In the genomic region with DNA sequence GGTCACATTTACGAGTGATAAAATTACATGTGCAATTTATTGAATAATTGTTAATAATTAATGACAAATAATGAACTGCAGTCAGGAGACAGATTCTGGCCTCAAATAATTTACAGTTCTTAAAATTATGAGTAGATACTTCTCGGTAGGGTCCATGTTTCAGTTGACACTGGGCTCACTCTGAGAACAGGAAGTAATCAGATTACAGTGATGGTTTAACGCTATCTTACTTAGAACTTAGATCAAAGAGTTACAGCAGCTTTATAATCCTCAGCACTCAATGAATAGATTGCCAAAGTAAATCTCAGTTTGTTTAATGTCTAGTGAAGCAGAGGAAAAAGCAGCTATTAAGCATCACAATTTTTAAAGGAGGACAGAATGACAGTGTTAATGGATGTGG, we compare ENCODE assay signal across 23 cellular contexts.
"Had no signal": no experiment of that assay in that cellular context is flagged by ENCODE, and none has a peak within 500 bp of the region (broad histone marks: within the 10 kb centered on the region; RNA-seq: fewer than 3 reads in every experiment).

No MANE protein-coding gene starts in this region.

- DNase-seq: activated CD4-positive, alpha-beta T cell treated with anti-CD3 and anti-CD28 coated beads for 36 hours; activated CD4-positive, CD25-positive, alpha-beta regulatory T cell; activated CD8-positive, alpha-beta memory T cell treated with anti-CD3 and anti-CD28 coated beads, Interleukin-2, amount 10 ng/mL, durations not matched to agents 7 days and 5 days; activated CD8-positive, alpha-beta T cell treated with anti-CD3 and anti-CD28 coated beads, Interleukin-2, amount 10 ng/mL, durations not matched to agents 7 days and 5 days; activated effector memory CD4-positive, alpha-beta T cell treated with Interleukin-2 at 50 U/mL for 16 hours; activated naive CD4-positive, alpha-beta T cell treated with Interleukin-2 at 50 U/mL for 16 hours; activated T-cell treated with anti-CD3 and anti-CD28 coated beads, Interleukin-2, amount 50 U/mL, for 48 hours; aorta; brain microvascular endothelial cell; cortex of kidney; head of caudate nucleus; hippocampal formation; left lung; mesendoderm; natural killer cell; posterior cingulate gyrus; right cardiac atrium; spleen; stimulated activated naive CD4-positive, alpha-beta T cell treated with Interleukin-2 at 50 U/mL for 16 hours; T-helper 17 cell; T1000 had no signal

- H3K36me3 ChIP-seq: brain microvascular endothelial cell, left lung, spleen, tibial nerve had no signal

- H3K4me3 ChIP-seq: left lung, lung, spleen, tibial nerve had no signal

- H3K4me1 ChIP-seq: left lung, spleen, tibial nerve had no signal

- H3K27ac ChIP-seq: brain microvascular endothelial cell, left lung, spleen, tibial nerve had no signal

- H3K9me3 ChIP-seq: left lung had no signal

- ATAC-seq: activated CD4-positive, alpha-beta T cell treated with anti-CD3 and anti-CD28 coated beads for 36 hours; activated CD8-positive, alpha-beta memory T cell treated with anti-CD3 and anti-CD28 coated beads, Interleukin-2, amount 10 ng/mL, durations not matched to agents 7 days and 5 days; activated CD8-positive, alpha-beta T cell treated with anti-CD3 and anti-CD28 coated beads, Interleukin-2, amount 10 ng/mL, durations not matched to agents 7 days and 5 days; left lung; natural killer cell; right cardiac atrium; T-helper 17 cell had no signal

- H3K27me3 ChIP-seq: brain microvascular endothelial cell, left lung, spleen, tibial nerve had no signal
